ENCODE assay signal across 29 cellular contexts in genomic region chr17:65868881-65869280, GRCh38.
"Had no signal": no experiment of that assay in that cellular context is flagged by ENCODE, and none has a peak within 500 bp of the region (broad histone marks: within the 10 kb centered on the region; RNA-seq: fewer than 3 reads in every experiment).

No MANE protein-coding gene starts in this region.

- DNase-seq: naive thymus-derived CD8-positive, alpha-beta T cell; nephron progenitor cell; nucleus accumbens; pancreas; posterior cingulate gyrus; psoas muscle; right cardiac atrium; spleen; stimulated activated CD4-positive, alpha-beta T cell treated with anti-CD3 and anti-CD28 coated beads, Interleukin-12 subunit alpha, Interleukin-12 subunit beta, amount 100 ng/mL, for 4 hours; stimulated activated CD4-positive, alpha-beta T cell treated with anti-CD3 and anti-CD28 coated beads, Interleukin-1b, Interleukin-23, amount 100 ng/mL, for 48 hours; stimulated activated CD4-positive, alpha-beta T cell treated with anti-CD3 and anti-CD28 coated beads, Interleukin-4, amount 100 ng/mL, for 1 hour; stimulated activated CD4-positive, alpha-beta T cell treated with anti-CD3 and anti-CD28 coated beads, Interleukin-4, amount 100 ng/mL, for 4 hours; stimulated activated CD8-positive, alpha-beta memory T cell treated with anti-CD3 and anti-CD28 coated beads, Interleukin-4, amount 100 ng/mL, for 48 hours; stimulated activated naive CD4-positive, alpha-beta T cell; stimulated activated naive CD8-positive, alpha-beta T cell treated with anti-CD3 and anti-CD28 coated beads, Interleukin-15, amount 100 ng/mL, for 72 hours; stimulated activated naive CD8-positive, alpha-beta T cell treated with anti-CD3 and anti-CD28 coated beads, Interleukin-15, Interleukin-2, amounts not matched to agents 100 U/mL and 50 U/mL, for 24 hours; substantia nigra; testis; tibial artery; transverse colon; upper lobe of right lung; uterus had no signal

- H3K27me3 ChIP-seq: neutrophil, pancreas, spleen, suprapubic skin, testis, tibial artery, transverse colon, upper lobe of right lung, uterus had no signal

- H3K9me3 ChIP-seq: neutrophil, pancreas, psoas muscle, suprapubic skin, testis, tibial artery, transverse colon, upper lobe of right lung, uterus had no signal

- H3K4me2 ChIP-seq: smooth muscle cell had no signal

- H3K4me1 ChIP-seq: pancreas, psoas muscle, spleen, suprapubic skin, testis, tibial artery, upper lobe of right lung, uterus had no signal

- H3K27ac ChIP-seq: neutrophil, pancreas, psoas muscle, skin epidermis, spleen, suprapubic skin, testis, tibial artery, transverse colon, upper lobe of right lung, uterus had no signal

- ATAC-seq: naive thymus-derived CD8-positive, alpha-beta T cell; natural killer cell treated with Interleukin-12 subunit alpha and Interleukin-12 subunit beta and Interleukin-15 and Interleukin-18, amount 100 ng/mL, for 72 hours; pancreas; psoas muscle; right cardiac atrium; sciatic nerve; stimulated activated memory B cell treated with anti-CD40 and anti-IgM and Interleukin-4, amounts not matched to agents 10 μg/mL and 1 μg/mL and 100 μg/mL, for 72 hours; stimulated activated naive CD8-positive, alpha-beta T cell treated with anti-CD3 and anti-CD28 coated beads, Interleukin-15, amount 100 ng/mL, for 72 hours; stimulated activated naive CD8-positive, alpha-beta T cell treated with anti-CD3 and anti-CD28 coated beads, Interleukin-15, Interleukin-2, amounts not matched to agents 100 U/mL and 50 U/mL, for 24 hours; upper lobe of right lung had no signal

- H3K36me3 ChIP-seq: neutrophil, pancreas, spleen, suprapubic skin, tibial artery, transverse colon, upper lobe of right lung, uterus had no signal

- FAIRE-seq: pancreas had no signal

- H3K4me3 ChIP-seq: pancreas, psoas muscle, skin epidermis, smooth muscle cell, spleen, suprapubic skin, testis, tibial artery, transverse colon, upper lobe of right lung, uterus had no signal
